ENCODE assay signal across 19 cellular contexts in the genomic region with DNA sequence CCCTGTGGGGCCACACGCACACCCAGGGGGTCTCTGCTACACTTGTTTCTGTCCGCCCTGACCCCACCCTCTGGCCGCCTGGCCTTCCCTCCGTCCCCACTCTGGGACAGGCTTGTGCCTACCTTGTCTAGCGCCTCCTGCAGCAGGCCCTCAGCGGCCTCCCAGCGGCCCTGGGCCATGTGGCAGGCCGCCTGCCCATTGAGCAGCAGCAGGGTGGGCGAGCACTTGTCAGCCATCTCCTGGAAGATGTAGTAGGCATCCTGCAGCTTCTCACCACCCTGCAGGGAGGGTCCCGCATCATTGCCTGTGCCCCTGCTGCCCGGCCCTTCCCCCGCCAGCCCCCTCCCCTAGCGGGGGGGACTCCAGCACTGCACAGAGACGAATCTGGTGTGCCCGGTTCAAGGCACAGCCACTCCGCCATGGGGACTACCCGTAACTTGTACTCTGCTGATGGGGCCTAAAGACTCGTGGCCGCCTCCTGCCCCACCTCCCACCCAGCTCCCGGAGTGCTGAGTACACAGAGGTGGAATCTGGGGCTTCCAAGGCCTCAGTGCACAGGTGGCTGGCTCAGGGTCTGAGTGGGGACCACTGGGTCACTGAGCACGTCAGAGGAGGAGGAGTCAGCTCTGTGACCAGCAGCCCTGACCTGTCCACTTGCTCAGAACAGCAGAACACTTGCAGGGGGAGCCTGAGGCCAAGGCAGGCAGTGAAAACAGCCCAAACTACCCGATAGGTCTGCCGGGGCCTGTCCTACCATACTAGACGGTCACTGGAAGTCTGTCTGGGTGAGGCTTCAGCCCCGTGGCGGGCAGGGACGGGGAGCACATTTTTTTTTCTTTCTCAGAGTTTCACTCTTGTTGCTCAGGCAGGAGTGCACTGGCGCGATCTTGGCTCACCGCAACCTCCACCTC. TPM values are rescaled to one million over a fixed set of nuclear protein-coding genes. Genes with fewer than 3 reads are reported as not detected.
A peak's percentile ranks its signal among the peaks of the same experiment; 100 is the strongest.
DNase-seq lines count a peak whose midpoint lies in the region; ATAC-seq and TF ChIP-seq lines count a peak whose summit lies in the region.
"Had no signal": no experiment of that assay in that cellular context is flagged by ENCODE, and none has a peak within 500 bp of the region (broad histone marks: within the 10 kb centered on the region; RNA-seq: fewer than 3 reads in every experiment).

No MANE protein-coding gene starts in this region.

- in situ Hi-C loops in IMR-90 (cut with MboI; ENCODE audit: low sequenced_read_pairs) (no loop called here), brain microvascular endothelial cell (cut with HindIII; ENCODE audit: low pct_ligation_motif_present, low sequenced_read_pairs) (no loop called here)

- H2AK5ac ChIP-seq in IMR-90 (ENCODE audit: low read depth, low read length), result no peak overlapping the region

- H3K4me1 ChIP-seq in BLaER1 (peaks cover 11% of the 10 kb centered on the region), IMR-90 (ENCODE audit: control insufficient read depth, insufficient read depth, low read length) (no peaks in the 10 kb centered on the region), osteoblast (ENCODE audit: insufficient read depth, low read length) (no peaks in the 10 kb centered on the region)
- H3K4me1 ChIP-seq: HAP-1, SJSA1 had no signal

- H2BK15ac ChIP-seq in IMR-90 (ENCODE audit: low read depth, low read length), result no peak overlapping the region

- peaks cover 14% of the 10 kb centered on the region for H3K36me3 Mint-ChIP-seq in activated CD8-positive, alpha-beta T cell treated with anti-CD3 and anti-CD28 coated beads, Interleukin-2, amount 10 ng/mL, durations not matched to agents 7 days and 5 days (ENCODE audit: low read depth)

- H3K27me3 Mint-ChIP-seq in activated CD8-positive, alpha-beta T cell treated with anti-CD3 and anti-CD28 coated beads, Interleukin-2, amount 10 ng/mL, durations not matched to agents 7 days and 5 days (ENCODE audit: low read depth), result no peaks in the 10 kb centered on the region

- H3K27me3 ChIP-seq in BLaER1 (no peaks in the 10 kb centered on the region), IMR-90 (ENCODE audit: control insufficient read depth, insufficient read depth, low read length) (no peaks in the 10 kb centered on the region), osteoblast (ENCODE audit: insufficient read depth, low read length) (no peaks in the 10 kb centered on the region), brain microvascular endothelial cell (replicated peaks) (no peaks in the 10 kb centered on the region)
- H3K27me3 ChIP-seq: SJSA1 had no signal

- no peaks in the 10 kb centered on the region for H3K9me3 Mint-ChIP-seq in activated CD8-positive, alpha-beta T cell treated with anti-CD3 and anti-CD28 coated beads, Interleukin-2, amount 10 ng/mL, durations not matched to agents 7 days and 5 days (ENCODE audit: insufficient read depth)

- dilution Hi-C loops in IMR-90 (cut with HindIII; ENCODE audit: low sequenced_read_pairs, unreplicated experiment), result no loop called here

- H3K9me1 ChIP-seq in IMR-90 (ENCODE audit: insufficient read depth, low read length), result no peaks in the 10 kb centered on the region

- H4K20me1 ChIP-seq in BLaER1 (peaks cover 37% of the 10 kb centered on the region), IMR-90 (ENCODE audit: insufficient read depth, low read length) (peaks cover 20% of the 10 kb centered on the region), osteoblast (ENCODE audit: insufficient read depth, low read length) (peaks cover 14% of the 10 kb centered on the region)

- H2AK9ac ChIP-seq in IMR-90 (replicated peaks; ENCODE audit: low read depth, low read length, poor library complexity), result no peak overlapping the region

- intact Hi-C loops in IMR-90 (cut with micrococcal nuclease), result no loop called here

- H3K4me2 ChIP-seq in BLaER1 (no peak overlapping the region), IMR-90 (ENCODE audit: low read depth, low read length) (no peak overlapping the region), osteoblast (ENCODE audit: insufficient read depth, low read length) (no peak overlapping the region)

- no peak overlapping the region for H3K4me3 ChIP-seq in BLaER1
- H3K4me3 ChIP-seq in IMR-90 (ENCODE audit: insufficient read depth, low read depth, low read length), result no peak overlapping the region
- H3K4me3 ChIP-seq in osteoblast (ENCODE audit: insufficient read depth, low read length), result no peak overlapping the region
- no peak overlapping the region for H3K4me3 ChIP-seq in brain microvascular endothelial cell (ENCODE audit: low read depth, low read length)
- H3K4me3 ChIP-seq: HAP-1, SJSA1 had no signal

- H4K91ac ChIP-seq in IMR-90 (ENCODE audit: insufficient read depth, low read depth, low read length), result no peak overlapping the region

- no peak overlapping the region for H2BK5ac ChIP-seq in IMR-90 (ENCODE audit: low read depth, low read length, poor library complexity, severe bottlenecking)

- H3K4me3 Mint-ChIP-seq in activated CD8-positive, alpha-beta T cell treated with anti-CD3 and anti-CD28 coated beads, Interleukin-2, amount 10 ng/mL, durations not matched to agents 7 days and 5 days, result no peak overlapping the region

- peaks cover 0 to 10% of the 10 kb centered on the region in 2 experiments; a peak in 2 of 4 replicates for H3K79me1 ChIP-seq in IMR-90 (ENCODE audit: low read depth in 1 of 2, low read length in 2 of 2)

- no peak for TF ChIP-seq POLR2A in IMR-90 (IDR thresholded peaks at IDR 0.05; ENCODE audit: low read depth, low read length)

- DNase-seq in IMR-90 (no peak), osteoblast (ENCODE audit: insufficient read length, low spot score, missing footprints) (peak; percentile 90), kidney tubule cell (ENCODE audit: low spot score) (no peak), brain microvascular endothelial cell (no peak), T1000 (lab: John Stamatoyannopoulos, UW) (no peak)
- DNase-seq in activated CD8-positive, alpha-beta T cell treated with anti-CD3 and anti-CD28 coated beads, Interleukin-2, amount 10 ng/mL, durations not matched to agents 7 days and 5 days, result no peak
- DNase-seq: 8988T, EL, NCI-H1048, NCI-H1436 treated with DMSO at 0.1 percent for 48 hours, NCI-H2029 treated with DMSO at 0.1 percent for 48 hours, NCI-H774, PC-3, SW 1271 had no signal

- no peak overlapping the region for H2BK120ac ChIP-seq in IMR-90 (ENCODE audit: low read depth, low read length)

- no peak overlapping the region for H3K23ac ChIP-seq in IMR-90 (ENCODE audit: low read depth, low read length)

- H3K14ac ChIP-seq in IMR-90 (replicated peaks; ENCODE audit: low read depth, low read length), result no peak overlapping the region

- H3K36me3 ChIP-seq in BLaER1 (peaks cover 94% of the 10 kb centered on the region), IMR-90 (ENCODE audit: control insufficient read depth, insufficient read depth, low read length) (peaks cover 70% of the 10 kb centered on the region), osteoblast (ENCODE audit: insufficient read depth, low read length) (peaks cover 25% of the 10 kb centered on the region), brain microvascular endothelial cell (replicated peaks) (peaks cover 74% of the 10 kb centered on the region)

- H4K8ac ChIP-seq in IMR-90 (ENCODE audit: low read depth in 2 of 2, low read length in 2 of 2), result no peak overlapping the region

- no peaks in the 10 kb centered on the region for H3K4me1 Mint-ChIP-seq in activated CD8-positive, alpha-beta T cell treated with anti-CD3 and anti-CD28 coated beads, Interleukin-2, amount 10 ng/mL, durations not matched to agents 7 days and 5 days (ENCODE audit: low read depth)

- no peak for ATAC-seq in IMR-90 (ENCODE audit: low read depth)
- no peak for ATAC-seq in activated CD8-positive, alpha-beta T cell treated with anti-CD3 and anti-CD28 coated beads, Interleukin-2, amount 10 ng/mL, durations not matched to agents 7 days and 5 days
- ATAC-seq: PC-3 had no signal

- H2AFZ ChIP-seq in IMR-90 (replicated peaks; ENCODE audit: low read length, poor library complexity) (peak overlapping the region; percentile 21), osteoblast (ENCODE audit: low read length) (no peak overlapping the region)

- H2BK20ac ChIP-seq in IMR-90 (ENCODE audit: low read depth, low read length), result no peak overlapping the region

- H3K27ac Mint-ChIP-seq in activated CD8-positive, alpha-beta T cell treated with anti-CD3 and anti-CD28 coated beads, Interleukin-2, amount 10 ng/mL, durations not matched to agents 7 days and 5 days, result no peak overlapping the region

- H3K4ac ChIP-seq in IMR-90 (ENCODE audit: low read depth, low read length), result no peak overlapping the region

- H3K9ac ChIP-seq in BLaER1 (0 out of 2 replicates have a peak overlapping the region, but pooled peaks have one; percentile 24), IMR-90 (ENCODE audit: low read depth, low read length) (no peak overlapping the region)

- H3K9me3 ChIP-seq in BLaER1 (no peaks in the 10 kb centered on the region), IMR-90 (ENCODE audit: control insufficient read depth, insufficient read depth, low read length) (no peaks in the 10 kb centered on the region), osteoblast (ENCODE audit: low read depth, low read length) (no peaks in the 10 kb centered on the region)
- H3K9me3 ChIP-seq: HAP-1, SJSA1 had no signal

- 89% methylated on average over 12 of the region's 30 CpGs; no CpG with 5 or more reads in 1 of the 2 experiments for WGBS in IMR-90 (ENCODE audit: extremely low coverage in 2 of 2, insufficient read length in 1 of 2), 2 experiments

- BruUV-seq in IMR-90 (replicated peaks; lab: Mats Ljungman, UMichigan), result no TSS peak

- CTCF ChIA-PET in IMR-90 (lab: Yijun Ruan, JAX), result no interaction called here
- CTCF ChIA-PET in activated CD8-positive, alpha-beta T cell treated with anti-CD3 and anti-CD28 coated beads, Interleukin-2, amount 10 ng/mL, durations not matched to agents 7 days and 5 days (lab: Charles Lee), result no interaction called here

- no peaks in the 10 kb centered on the region for H3K79me2 ChIP-seq in osteoblast (ENCODE audit: insufficient read depth, low read length)

- H3K18ac ChIP-seq in IMR-90 (ENCODE audit: low read depth, low read length), result no peak overlapping the region

- H4K5ac ChIP-seq in IMR-90 (ENCODE audit: low read depth, low read length), result no peak overlapping the region

- no peak overlapping the region for H3K56ac ChIP-seq in IMR-90 (ENCODE audit: extremely low read depth, insufficient read depth, low read length)

- POLR2A ChIA-PET in IMR-90 (lab: Charles Lee; ENCODE audit: unreplicated experiment), result no interaction called here
- POLR2A ChIA-PET in activated CD8-positive, alpha-beta T cell treated with anti-CD3 and anti-CD28 coated beads, Interleukin-2, amount 10 ng/mL, durations not matched to agents 7 days and 5 days (lab: Charles Lee), result no interaction called here

- TF ChIP-seq RAD21 in IMR-90 (IDR thresholded peaks at IDR 0.05; ENCODE audit: low read length), result no peak

- 0 out of 2 replicates have a peak overlapping the region, but pooled peaks have one; percentile 4 for H3K27ac ChIP-seq in BLaER1
- H3K27ac ChIP-seq in IMR-90 (ENCODE audit: insufficient read depth, low read length), result no peak overlapping the region
- peak overlapping the region; percentile 65 for H3K27ac ChIP-seq in cingulate gyrus (ENCODE audit: low read depth, low read length)
- H3K27ac ChIP-seq in osteoblast (ENCODE audit: low read depth, low read length), result no peak overlapping the region
- H3K27ac ChIP-seq in brain microvascular endothelial cell, result no peak overlapping the region
- H3K27ac ChIP-seq: SJSA1 had no signal

- TF ChIP-seq CTCF in IMR-90 (conservative IDR thresholded peaks at IDR 0.05; ENCODE audit: low read depth, low read length) (no peak), osteoblast (IDR thresholded peaks at IDR 0.05; ENCODE audit: extremely low read depth, low read depth, low read length) (no peak), brain microvascular endothelial cell (IDR thresholded peaks at IDR 0.05; ENCODE audit: low read depth, low read length, missing control alignments) (no peak)

RNA-seq across cellular contexts. Expression of gene CERS1, which starts 7.4 kb away (rescaled TPM):
- total RNA-seq in IMR-90 (2012; rRNA removed) (0.56 and 0.90 TPM in 2 replicates), osteoblast (0.29 and 0.36 TPM in 2 replicates)
- polyA plus RNA-seq in IMR-90 (2012; rRNA removed), result 4.1 and 4.3 TPM in 2 replicates
- polyA plus RNA-seq in IMR-90 (2012; cell fraction: cytosol; rRNA removed), result 2.1 and 8.4 TPM in 2 replicates
- 2.4 and 8.1 TPM in 2 replicates for polyA plus RNA-seq in IMR-90 (2012; cell fraction: nucleus; rRNA removed; ENCODE audit: low replicate concordance)
- not detected for total RNA-seq in activated CD8-positive, alpha-beta T cell treated with anti-CD3 and anti-CD28 coated beads, Interleukin-2, amount 10 ng/mL, durations not matched to agents 7 days and 5 days
- total RNA-seq: MCF 10A, SJSA1 had no signal

RNA-seq across cellular contexts. Expression of gene COPE, which starts 15.8 kb away (rescaled TPM):
- total RNA-seq in IMR-90 (2012; rRNA removed), result 310 and 347 TPM in 2 replicates
- 461 and 500 TPM in 2 replicates for polyA plus RNA-seq in IMR-90 (2012; rRNA removed)
- 350 and 779 TPM in 2 replicates for polyA plus RNA-seq in IMR-90 (2012; cell fraction: cytosol; rRNA removed)
- polyA plus RNA-seq in IMR-90 (2012; cell fraction: nucleus; rRNA removed; ENCODE audit: low replicate concordance), result 196 and 505 TPM in 2 replicates
- 179 and 180 TPM in 2 replicates for total RNA-seq in osteoblast
- 100 to 1,000 TPM; 248 to 264 TPM for total RNA-seq in activated CD8-positive, alpha-beta T cell treated with anti-CD3 and anti-CD28 coated beads, Interleukin-2, amount 10 ng/mL, durations not matched to agents 7 days and 5 days

RNA-seq across cellular contexts. Expression of gene DDX49, which starts 16.1 kb away (rescaled TPM):
- total RNA-seq in IMR-90 (2012; rRNA removed), result 50.9 and 55.8 TPM in 2 replicates
- polyA plus RNA-seq in IMR-90 (2012; rRNA removed), result 52.1 and 61.9 TPM in 2 replicates
- polyA plus RNA-seq in IMR-90 (2012; cell fraction: cytosol; rRNA removed), result 52.5 and 65.2 TPM in 2 replicates
- polyA plus RNA-seq in IMR-90 (2012; cell fraction: nucleus; rRNA removed; ENCODE audit: low replicate concordance), result 50.7 and 114 TPM in 2 replicates
- total RNA-seq in osteoblast, result 46.7 and 52.5 TPM in 2 replicates
- 10 to 100 TPM; 56.1 to 57.3 TPM for total RNA-seq in activated CD8-positive, alpha-beta T cell treated with anti-CD3 and anti-CD28 coated beads, Interleukin-2, amount 10 ng/mL, durations not matched to agents 7 days and 5 days

RNA-seq across cellular contexts. Expression of gene HOMER3, which starts 37.6 kb away (rescaled TPM):
- total RNA-seq in IMR-90 (2012; rRNA removed) (50.8 and 53.4 TPM in 2 replicates), osteoblast (98.4 and 107 TPM in 2 replicates)
- 77.0 and 84.5 TPM in 2 replicates for polyA plus RNA-seq in IMR-90 (2012; rRNA removed)
- polyA plus RNA-seq in IMR-90 (2012; cell fraction: cytosol; rRNA removed), result 102 and 137 TPM in 2 replicates
- 80.0 and 184 TPM in 2 replicates for polyA plus RNA-seq in IMR-90 (2012; cell fraction: nucleus; rRNA removed; ENCODE audit: low replicate concordance)
- total RNA-seq in activated CD8-positive, alpha-beta T cell treated with anti-CD3 and anti-CD28 coated beads, Interleukin-2, amount 10 ng/mL, durations not matched to agents 7 days and 5 days, result not detected

Comparison
In these comparisons a context has a peak if more than half of its experiments do, and no peak if none do; other contexts are left out.
1. H3K27ac ChIP-seq: peak in BLaER1 (single experiment) and cingulate gyrus (single experiment); none in IMR-90 (single experiment), osteoblast (single experiment) and brain microvascular endothelial cell (single experiment).